ENCODE assay signal across 1 cellular context in the genomic region with DNA sequence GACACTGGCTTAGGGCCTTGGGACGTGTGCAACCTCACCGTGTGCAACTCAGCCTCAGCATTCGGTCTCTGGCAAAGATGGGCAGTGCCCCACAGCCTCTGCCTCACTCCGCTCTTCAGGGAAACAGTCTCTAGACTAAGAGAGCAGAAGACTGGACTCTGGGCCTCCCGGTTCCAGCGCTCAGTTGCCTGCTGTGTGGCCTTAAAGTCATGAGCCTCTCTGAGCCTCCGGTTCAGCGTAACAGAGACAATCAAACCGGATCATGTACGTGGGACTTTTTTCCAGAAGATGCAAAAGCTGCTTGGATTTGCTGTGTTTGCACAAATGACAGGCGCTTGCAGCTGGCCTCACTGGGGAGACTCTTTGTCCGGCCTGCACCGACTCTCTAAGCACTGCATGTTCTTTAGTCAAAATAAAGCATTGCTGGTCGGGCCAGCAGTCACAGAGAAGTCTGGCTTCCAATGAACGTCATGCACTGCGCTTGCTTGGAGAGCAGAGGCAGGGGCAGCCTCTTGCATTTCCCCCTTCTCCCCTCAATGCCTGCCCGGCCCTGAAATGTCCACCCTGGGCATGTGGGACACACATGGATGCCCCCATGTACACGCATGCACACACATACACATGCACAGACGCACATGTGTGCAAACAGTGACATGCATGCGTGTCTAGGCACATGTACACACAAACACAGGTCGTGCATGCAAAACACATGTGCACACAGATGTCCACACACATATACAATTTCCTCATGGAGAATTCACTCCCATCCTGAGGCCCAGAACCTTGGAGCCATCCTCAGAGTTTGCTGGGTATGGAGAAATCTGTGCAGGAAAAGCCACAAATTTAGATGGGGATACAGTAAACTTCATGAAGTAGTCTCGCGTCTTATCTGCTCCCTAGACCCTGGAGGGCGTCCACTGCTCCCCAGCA.
TF ChIP-seq lines count a peak whose summit lies in the region.

No MANE protein-coding gene starts in this region.

TF ChIP-seq in HepG2, 621 proteins besides CTCF, POLR2A, EP300 and RAD21 (continued from another document and continues in another):
- TF ChIP-seq, protein P1, sequence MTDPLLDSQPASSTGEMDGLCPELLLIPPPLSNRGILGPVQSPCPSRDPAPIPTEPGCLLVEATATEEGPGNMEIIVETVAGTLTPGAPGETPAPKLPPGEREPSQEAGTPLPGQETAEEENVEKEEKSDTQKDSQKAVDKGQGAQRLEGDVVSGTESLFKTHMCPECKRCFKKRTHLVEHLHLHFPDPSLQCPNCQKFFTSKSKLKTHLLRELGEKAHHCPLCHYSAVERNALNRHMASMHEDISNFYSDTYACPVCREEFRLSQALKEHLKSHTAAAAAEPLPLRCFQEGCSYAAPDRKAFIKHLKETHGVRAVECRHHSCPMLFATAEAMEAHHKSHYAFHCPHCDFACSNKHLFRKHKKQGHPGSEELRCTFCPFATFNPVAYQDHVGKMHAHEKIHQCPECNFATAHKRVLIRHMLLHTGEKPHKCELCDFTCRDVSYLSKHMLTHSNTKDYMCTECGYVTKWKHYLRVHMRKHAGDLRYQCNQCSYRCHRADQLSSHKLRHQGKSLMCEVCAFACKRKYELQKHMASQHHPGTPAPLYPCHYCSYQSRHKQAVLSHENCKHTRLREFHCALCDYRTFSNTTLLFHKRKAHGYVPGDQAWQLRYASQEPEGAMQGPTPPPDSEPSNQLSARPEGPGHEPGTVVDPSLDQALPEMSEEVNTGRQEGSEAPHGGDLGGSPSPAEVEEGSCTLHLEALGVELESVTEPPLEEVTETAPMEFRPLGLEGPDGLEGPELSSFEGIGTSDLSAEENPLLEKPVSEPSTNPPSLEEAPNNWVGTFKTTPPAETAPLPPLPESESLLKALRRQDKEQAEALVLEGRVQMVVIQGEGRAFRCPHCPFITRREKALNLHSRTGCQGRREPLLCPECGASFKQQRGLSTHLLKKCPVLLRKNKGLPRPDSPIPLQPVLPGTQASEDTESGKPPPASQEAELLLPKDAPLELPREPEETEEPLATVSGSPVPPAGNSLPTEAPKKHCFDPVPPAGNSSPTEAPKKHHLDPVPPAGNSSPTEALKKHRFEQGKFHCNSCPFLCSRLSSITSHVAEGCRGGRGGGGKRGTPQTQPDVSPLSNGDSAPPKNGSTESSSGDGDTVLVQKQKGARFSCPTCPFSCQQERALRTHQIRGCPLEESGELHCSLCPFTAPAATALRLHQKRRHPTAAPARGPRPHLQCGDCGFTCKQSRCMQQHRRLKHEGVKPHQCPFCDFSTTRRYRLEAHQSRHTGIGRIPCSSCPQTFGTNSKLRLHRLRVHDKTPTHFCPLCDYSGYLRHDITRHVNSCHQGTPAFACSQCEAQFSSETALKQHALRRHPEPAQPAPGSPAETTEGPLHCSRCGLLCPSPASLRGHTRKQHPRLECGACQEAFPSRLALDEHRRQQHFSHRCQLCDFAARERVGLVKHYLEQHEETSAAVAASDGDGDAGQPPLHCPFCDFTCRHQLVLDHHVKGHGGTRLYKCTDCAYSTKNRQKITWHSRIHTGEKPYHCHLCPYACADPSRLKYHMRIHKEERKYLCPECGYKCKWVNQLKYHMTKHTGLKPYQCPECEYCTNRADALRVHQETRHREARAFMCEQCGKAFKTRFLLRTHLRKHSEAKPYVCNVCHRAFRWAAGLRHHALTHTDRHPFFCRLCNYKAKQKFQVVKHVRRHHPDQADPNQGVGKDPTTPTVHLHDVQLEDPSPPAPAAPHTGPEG (CRISPR knock-in tag; IDR thresholded peaks at IDR 0.05) = no peak
- TF ChIP-seq NFE2 (CRISPR knock-in tag; IDR thresholded peaks at IDR 0.05) = no peak
- TF ChIP-seq ATF7 (IDR thresholded peaks at IDR 0.05) = no peak
- TF ChIP-seq ATF7 (CRISPR knock-in tag; IDR thresholded peaks at IDR 0.05) = peak; percentile 14; the same call in 1 of the 2 replicates
- TF ChIP-seq, protein P2, sequence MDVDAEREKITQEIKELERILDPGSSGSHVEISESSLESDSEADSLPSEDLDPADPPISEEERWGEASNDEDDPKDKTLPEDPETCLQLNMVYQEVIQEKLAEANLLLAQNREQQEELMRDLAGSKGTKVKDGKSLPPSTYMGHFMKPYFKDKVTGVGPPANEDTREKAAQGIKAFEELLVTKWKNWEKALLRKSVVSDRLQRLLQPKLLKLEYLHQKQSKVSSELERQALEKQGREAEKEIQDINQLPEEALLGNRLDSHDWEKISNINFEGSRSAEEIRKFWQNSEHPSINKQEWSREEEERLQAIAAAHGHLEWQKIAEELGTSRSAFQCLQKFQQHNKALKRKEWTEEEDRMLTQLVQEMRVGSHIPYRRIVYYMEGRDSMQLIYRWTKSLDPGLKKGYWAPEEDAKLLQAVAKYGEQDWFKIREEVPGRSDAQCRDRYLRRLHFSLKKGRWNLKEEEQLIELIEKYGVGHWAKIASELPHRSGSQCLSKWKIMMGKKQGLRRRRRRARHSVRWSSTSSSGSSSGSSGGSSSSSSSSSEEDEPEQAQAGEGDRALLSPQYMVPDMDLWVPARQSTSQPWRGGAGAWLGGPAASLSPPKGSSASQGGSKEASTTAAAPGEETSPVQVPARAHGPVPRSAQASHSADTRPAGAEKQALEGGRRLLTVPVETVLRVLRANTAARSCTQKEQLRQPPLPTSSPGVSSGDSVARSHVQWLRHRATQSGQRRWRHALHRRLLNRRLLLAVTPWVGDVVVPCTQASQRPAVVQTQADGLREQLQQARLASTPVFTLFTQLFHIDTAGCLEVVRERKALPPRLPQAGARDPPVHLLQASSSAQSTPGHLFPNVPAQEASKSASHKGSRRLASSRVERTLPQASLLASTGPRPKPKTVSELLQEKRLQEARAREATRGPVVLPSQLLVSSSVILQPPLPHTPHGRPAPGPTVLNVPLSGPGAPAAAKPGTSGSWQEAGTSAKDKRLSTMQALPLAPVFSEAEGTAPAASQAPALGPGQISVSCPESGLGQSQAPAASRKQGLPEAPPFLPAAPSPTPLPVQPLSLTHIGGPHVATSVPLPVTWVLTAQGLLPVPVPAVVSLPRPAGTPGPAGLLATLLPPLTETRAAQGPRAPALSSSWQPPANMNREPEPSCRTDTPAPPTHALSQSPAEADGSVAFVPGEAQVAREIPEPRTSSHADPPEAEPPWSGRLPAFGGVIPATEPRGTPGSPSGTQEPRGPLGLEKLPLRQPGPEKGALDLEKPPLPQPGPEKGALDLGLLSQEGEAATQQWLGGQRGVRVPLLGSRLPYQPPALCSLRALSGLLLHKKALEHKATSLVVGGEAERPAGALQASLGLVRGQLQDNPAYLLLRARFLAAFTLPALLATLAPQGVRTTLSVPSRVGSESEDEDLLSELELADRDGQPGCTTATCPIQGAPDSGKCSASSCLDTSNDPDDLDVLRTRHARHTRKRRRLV (CRISPR knock-in tag; IDR thresholded peaks at IDR 0.05) = no peak
- no peak for TF ChIP-seq ZNF317 (CRISPR knock-in tag; IDR thresholded peaks at IDR 0.05)
- no peak for TF ChIP-seq MLLT10 (CRISPR knock-in tag; IDR thresholded peaks at IDR 0.05)
- TF ChIP-seq, protein P3, sequence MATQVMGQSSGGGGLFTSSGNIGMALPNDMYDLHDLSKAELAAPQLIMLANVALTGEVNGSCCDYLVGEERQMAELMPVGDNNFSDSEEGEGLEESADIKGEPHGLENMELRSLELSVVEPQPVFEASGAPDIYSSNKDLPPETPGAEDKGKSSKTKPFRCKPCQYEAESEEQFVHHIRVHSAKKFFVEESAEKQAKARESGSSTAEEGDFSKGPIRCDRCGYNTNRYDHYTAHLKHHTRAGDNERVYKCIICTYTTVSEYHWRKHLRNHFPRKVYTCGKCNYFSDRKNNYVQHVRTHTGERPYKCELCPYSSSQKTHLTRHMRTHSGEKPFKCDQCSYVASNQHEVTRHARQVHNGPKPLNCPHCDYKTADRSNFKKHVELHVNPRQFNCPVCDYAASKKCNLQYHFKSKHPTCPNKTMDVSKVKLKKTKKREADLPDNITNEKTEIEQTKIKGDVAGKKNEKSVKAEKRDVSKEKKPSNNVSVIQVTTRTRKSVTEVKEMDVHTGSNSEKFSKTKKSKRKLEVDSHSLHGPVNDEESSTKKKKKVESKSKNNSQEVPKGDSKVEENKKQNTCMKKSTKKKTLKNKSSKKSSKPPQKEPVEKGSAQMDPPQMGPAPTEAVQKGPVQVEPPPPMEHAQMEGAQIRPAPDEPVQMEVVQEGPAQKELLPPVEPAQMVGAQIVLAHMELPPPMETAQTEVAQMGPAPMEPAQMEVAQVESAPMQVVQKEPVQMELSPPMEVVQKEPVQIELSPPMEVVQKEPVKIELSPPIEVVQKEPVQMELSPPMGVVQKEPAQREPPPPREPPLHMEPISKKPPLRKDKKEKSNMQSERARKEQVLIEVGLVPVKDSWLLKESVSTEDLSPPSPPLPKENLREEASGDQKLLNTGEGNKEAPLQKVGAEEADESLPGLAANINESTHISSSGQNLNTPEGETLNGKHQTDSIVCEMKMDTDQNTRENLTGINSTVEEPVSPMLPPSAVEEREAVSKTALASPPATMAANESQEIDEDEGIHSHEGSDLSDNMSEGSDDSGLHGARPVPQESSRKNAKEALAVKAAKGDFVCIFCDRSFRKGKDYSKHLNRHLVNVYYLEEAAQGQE (IDR thresholded peaks at IDR 0.05; ENCODE audit: borderline replicate concordance in 1 of 2, low read depth in 1 of 2, low read length in 2 of 2) = no peak
- no peak for TF ChIP-seq HCFC1 (IDR thresholded peaks at IDR 0.05; ENCODE audit: low read depth, low read length)
- TF ChIP-seq ZNF33B (CRISPR knock-in tag; IDR thresholded peaks at IDR 0.05) = 0 out of 2 replicates have a peak, but pooled peaks have one; percentile 27
- TF ChIP-seq RFXAP (CRISPR knock-in tag; IDR thresholded peaks at IDR 0.05; ENCODE audit: borderline replicate concordance) = 0 out of 2 replicates have a peak, but pooled peaks have one; percentile 7
- TF ChIP-seq, protein P4, sequence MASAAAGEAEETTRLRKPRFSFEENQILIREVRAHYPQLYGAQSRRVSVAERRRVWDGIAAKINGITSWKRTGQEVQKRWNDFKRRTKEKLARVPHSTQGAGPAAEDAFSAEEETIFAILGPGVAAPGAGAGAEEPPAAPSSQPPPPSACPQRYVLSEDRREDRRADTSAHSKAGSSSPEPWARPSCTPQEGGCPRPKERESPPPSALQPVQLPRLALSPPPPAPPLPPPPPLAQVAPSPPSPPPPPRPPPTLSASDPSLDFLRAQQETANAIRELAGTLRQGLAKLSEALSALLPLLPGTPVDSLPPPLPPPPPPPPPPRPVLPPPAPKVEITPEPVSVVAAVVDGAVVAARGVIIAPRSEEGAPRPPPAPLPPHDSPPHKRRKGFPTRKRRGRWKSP (CRISPR knock-in tag; IDR thresholded peaks at IDR 0.05) = no peak
- no peak for TF ChIP-seq ZNF775 (CRISPR knock-in tag; IDR thresholded peaks at IDR 0.05; ENCODE audit: borderline replicate concordance)
- TF ChIP-seq SYNCRIP (IDR thresholded peaks at IDR 0.05; ENCODE audit: insufficient read depth, low read depth, low read length) = no peak
- TF ChIP-seq, protein P5, sequence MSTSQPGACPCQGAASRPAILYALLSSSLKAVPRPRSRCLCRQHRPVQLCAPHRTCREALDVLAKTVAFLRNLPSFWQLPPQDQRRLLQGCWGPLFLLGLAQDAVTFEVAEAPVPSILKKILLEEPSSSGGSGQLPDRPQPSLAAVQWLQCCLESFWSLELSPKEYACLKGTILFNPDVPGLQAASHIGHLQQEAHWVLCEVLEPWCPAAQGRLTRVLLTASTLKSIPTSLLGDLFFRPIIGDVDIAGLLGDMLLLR (CRISPR knock-in tag; IDR thresholded peaks at IDR 0.05) = no peak
- TF ChIP-seq, protein P6, sequence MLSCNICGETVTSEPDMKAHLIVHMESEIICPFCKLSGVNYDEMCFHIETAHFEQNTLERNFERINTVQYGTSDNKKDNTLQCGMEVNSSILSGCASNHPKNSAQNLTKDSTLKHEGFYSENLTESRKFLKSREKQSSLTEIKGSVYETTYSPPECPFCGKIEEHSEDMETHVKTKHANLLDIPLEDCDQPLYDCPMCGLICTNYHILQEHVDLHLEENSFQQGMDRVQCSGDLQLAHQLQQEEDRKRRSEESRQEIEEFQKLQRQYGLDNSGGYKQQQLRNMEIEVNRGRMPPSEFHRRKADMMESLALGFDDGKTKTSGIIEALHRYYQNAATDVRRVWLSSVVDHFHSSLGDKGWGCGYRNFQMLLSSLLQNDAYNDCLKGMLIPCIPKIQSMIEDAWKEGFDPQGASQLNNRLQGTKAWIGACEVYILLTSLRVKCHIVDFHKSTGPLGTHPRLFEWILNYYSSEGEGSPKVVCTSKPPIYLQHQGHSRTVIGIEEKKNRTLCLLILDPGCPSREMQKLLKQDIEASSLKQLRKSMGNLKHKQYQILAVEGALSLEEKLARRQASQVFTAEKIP (CRISPR knock-in tag; IDR thresholded peaks at IDR 0.05; ENCODE audit: borderline replicate concordance) = no peak
- TF ChIP-seq ZNF607 (CRISPR knock-in tag; IDR thresholded peaks at IDR 0.05; ENCODE audit: borderline replicate concordance) = no peak
- TF ChIP-seq, protein P7, sequence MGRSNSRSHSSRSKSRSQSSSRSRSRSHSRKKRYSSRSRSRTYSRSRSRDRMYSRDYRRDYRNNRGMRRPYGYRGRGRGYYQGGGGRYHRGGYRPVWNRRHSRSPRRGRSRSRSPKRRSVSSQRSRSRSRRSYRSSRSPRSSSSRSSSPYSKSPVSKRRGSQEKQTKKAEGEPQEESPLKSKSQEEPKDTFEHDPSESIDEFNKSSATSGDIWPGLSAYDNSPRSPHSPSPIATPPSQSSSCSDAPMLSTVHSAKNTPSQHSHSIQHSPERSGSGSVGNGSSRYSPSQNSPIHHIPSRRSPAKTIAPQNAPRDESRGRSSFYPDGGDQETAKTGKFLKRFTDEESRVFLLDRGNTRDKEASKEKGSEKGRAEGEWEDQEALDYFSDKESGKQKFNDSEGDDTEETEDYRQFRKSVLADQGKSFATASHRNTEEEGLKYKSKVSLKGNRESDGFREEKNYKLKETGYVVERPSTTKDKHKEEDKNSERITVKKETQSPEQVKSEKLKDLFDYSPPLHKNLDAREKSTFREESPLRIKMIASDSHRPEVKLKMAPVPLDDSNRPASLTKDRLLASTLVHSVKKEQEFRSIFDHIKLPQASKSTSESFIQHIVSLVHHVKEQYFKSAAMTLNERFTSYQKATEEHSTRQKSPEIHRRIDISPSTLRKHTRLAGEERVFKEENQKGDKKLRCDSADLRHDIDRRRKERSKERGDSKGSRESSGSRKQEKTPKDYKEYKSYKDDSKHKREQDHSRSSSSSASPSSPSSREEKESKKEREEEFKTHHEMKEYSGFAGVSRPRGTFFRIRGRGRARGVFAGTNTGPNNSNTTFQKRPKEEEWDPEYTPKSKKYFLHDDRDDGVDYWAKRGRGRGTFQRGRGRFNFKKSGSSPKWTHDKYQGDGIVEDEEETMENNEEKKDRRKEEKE (IDR thresholded peaks at IDR 0.05) = no peak
- no peak for TF ChIP-seq ARID2 (CRISPR knock-in tag; IDR thresholded peaks at IDR 0.05; ENCODE audit: borderline replicate concordance)
- no peak for TF ChIP-seq ZNF556 (CRISPR knock-in tag; IDR thresholded peaks at IDR 0.05; ENCODE audit: borderline replicate concordance)
- TF ChIP-seq TBX2 (CRISPR knock-in tag; IDR thresholded peaks at IDR 0.05; ENCODE audit: borderline replicate concordance) = no peak
